16 cellular contexts compared by ENCODE assay signal in the genomic region with DNA sequence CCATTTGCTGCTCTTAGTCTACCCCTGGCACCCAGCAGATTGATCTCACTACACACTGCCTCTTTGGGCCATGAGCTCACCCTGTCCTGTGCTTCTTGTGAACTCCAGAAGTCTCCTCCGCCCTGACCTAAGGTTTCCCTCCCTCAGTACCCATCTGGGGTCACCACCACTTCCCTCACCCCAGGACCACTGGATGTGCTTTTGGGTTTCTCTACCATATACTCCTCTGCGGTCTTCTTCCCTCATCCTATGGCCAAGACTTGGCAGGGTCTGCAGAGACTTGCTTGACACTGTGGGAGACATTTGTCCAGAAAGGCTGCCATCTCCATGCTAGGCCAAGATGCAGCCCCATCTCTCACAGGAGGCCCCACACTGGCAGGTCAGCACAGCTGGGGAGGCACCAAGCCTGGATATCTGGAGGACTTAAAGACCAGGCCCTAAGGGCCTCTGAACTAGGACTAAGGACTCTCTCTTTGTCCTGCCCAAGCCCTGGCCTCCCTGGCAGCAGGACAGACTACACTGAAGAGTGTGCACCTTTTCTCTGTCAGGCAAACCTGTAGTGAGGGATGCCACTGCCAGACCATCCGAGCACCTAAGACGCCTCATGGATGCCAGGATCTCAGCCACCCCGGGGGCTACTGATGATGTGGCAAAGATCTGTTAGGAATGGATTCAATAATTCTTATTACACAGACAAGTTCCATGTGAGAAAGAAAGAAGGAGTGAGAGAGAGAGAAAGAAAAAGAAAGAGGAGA.
A peak's percentile ranks its signal among the peaks of the same experiment; 100 is the strongest.
DNase-seq lines count a peak whose midpoint lies in the region; ATAC-seq and TF ChIP-seq lines count a peak whose summit lies in the region.
"Had no signal": no experiment of that assay in that cellular context is flagged by ENCODE, and none has a peak within 500 bp of the region (broad histone marks: within the 10 kb centered on the region; RNA-seq: fewer than 3 reads in every experiment).

No MANE protein-coding gene starts in this region.

- no peak overlapping the region for H3K4me3 Mint-ChIP-seq in T-helper 17 cell
- H3K4me3 Mint-ChIP-seq in neural crest cell, result no peak overlapping the region
- H3K4me3 Mint-ChIP-seq in activated CD4-positive, alpha-beta T cell treated with anti-CD3 and anti-CD28 coated beads, Interleukin-2, amount 10 ng/mL, durations not matched to agents 7 days and 5 days, result no peak overlapping the region
- H3K4me3 Mint-ChIP-seq: CD4-positive, CD25-positive, alpha-beta regulatory T cell had no signal

- no peak overlapping the region for H3K27ac ChIP-seq in right atrium auricular region
- H3K27ac ChIP-seq: HL-60 had no signal

- peaks cover 5% of the 10 kb centered on the region for H3K4me1 Mint-ChIP-seq in T-helper 17 cell
- no peaks in the 10 kb centered on the region for H3K4me1 Mint-ChIP-seq in neural crest cell
- H3K4me1 Mint-ChIP-seq in activated CD4-positive, alpha-beta T cell treated with anti-CD3 and anti-CD28 coated beads, Interleukin-2, amount 10 ng/mL, durations not matched to agents 7 days and 5 days, result no peaks in the 10 kb centered on the region
- H3K4me1 Mint-ChIP-seq: CD4-positive, CD25-positive, alpha-beta regulatory T cell had no signal

- intact Hi-C loops in left cardiac atrium (cut with DNase I), result no loop called here

- H3K27ac Mint-ChIP-seq in T-helper 17 cell (peak overlapping the region; percentile 39), neural crest cell (ENCODE audit: unreplicated experiment) (peak overlapping the region; percentile 13)
- H3K27ac Mint-ChIP-seq in activated CD4-positive, alpha-beta T cell treated with anti-CD3 and anti-CD28 coated beads, Interleukin-2, amount 10 ng/mL, durations not matched to agents 7 days and 5 days, result no peak overlapping the region

- CTCF ChIA-PET in activated CD4-positive, alpha-beta T cell treated with anti-CD3 and anti-CD28 coated beads, Interleukin-2, amount 10 ng/mL, durations not matched to agents 7 days and 5 days (lab: Charles Lee), result interaction anchor here (0.5 to 1.2 kb wide), 2 partner anchors 14 to 1878 kb away, joined by 3 read pairs; no protein-coding TSS in a partner anchor

- H3K9me3 ChIP-seq in right atrium auricular region (no peaks in the 10 kb centered on the region), T-helper 17 cell (ENCODE audit: control insufficient read depth, low read length, poor library complexity, severe bottlenecking) (no peaks in the 10 kb centered on the region)
- H3K9me3 ChIP-seq: BE2C, HAP-1 had no signal

- no peaks in the 10 kb centered on the region for H3K4me1 ChIP-seq in right atrium auricular region
- H3K4me1 ChIP-seq: BE2C, HAP-1 had no signal

- TF ChIP-seq CTCF in right atrium auricular region (IDR thresholded peaks at IDR 0.05), result no peak
- TF ChIP-seq CTCF in neural crest cell (conservative IDR thresholded peaks at IDR 0.05), result no peak

- H3K9me3 Mint-ChIP-seq in neural crest cell, result no peaks in the 10 kb centered on the region
- H3K9me3 Mint-ChIP-seq in activated CD4-positive, alpha-beta T cell treated with anti-CD3 and anti-CD28 coated beads, Interleukin-2, amount 10 ng/mL, durations not matched to agents 7 days and 5 days, result no peaks in the 10 kb centered on the region
- H3K9me3 Mint-ChIP-seq: CD4-positive, CD25-positive, alpha-beta regulatory T cell had no signal

- POLR2A ChIA-PET in activated CD4-positive, alpha-beta T cell treated with anti-CD3 and anti-CD28 coated beads, Interleukin-2, amount 10 ng/mL, durations not matched to agents 7 days and 5 days (lab: Charles Lee), result no interaction called here

- H3K27me3 Mint-ChIP-seq in T-helper 17 cell, result peaks cover 26% of the 10 kb centered on the region
- peaks cover 19% of the 10 kb centered on the region for H3K27me3 Mint-ChIP-seq in neural crest cell (ENCODE audit: low read depth)
- peaks cover 10% of the 10 kb centered on the region for H3K27me3 Mint-ChIP-seq in activated CD4-positive, alpha-beta T cell treated with anti-CD3 and anti-CD28 coated beads, Interleukin-2, amount 10 ng/mL, durations not matched to agents 7 days and 5 days

- H3K36me3 Mint-ChIP-seq in T-helper 17 cell (ENCODE audit: low read depth) (peaks cover 4% of the 10 kb centered on the region), neural crest cell (ENCODE audit: low read depth) (no peaks in the 10 kb centered on the region)
- no peaks in the 10 kb centered on the region for H3K36me3 Mint-ChIP-seq in activated CD4-positive, alpha-beta T cell treated with anti-CD3 and anti-CD28 coated beads, Interleukin-2, amount 10 ng/mL, durations not matched to agents 7 days and 5 days (ENCODE audit: low read depth)
- H3K36me3 Mint-ChIP-seq: CD4-positive, CD25-positive, alpha-beta regulatory T cell had no signal

- H3K27me3 ChIP-seq in right atrium auricular region, result no peaks in the 10 kb centered on the region

- no peak overlapping the region for H3K4me3 ChIP-seq in right atrium auricular region
- H3K4me3 ChIP-seq: HAP-1 had no signal

- no peak for ATAC-seq in left cardiac atrium
- no peak for ATAC-seq in T-helper 17 cell
- no peak for ATAC-seq in HG03342 (IDR thresholded peaks at IDR 0.05; ENCODE audit: unreplicated experiment)

- no peaks in the 10 kb centered on the region for H3K36me3 ChIP-seq in right atrium auricular region
- H3K36me3 ChIP-seq: BE2C, HAP-1 had no signal

- DNase-seq in right atrium auricular region (ENCODE audit: low spot score), result peak; percentile 53
- no peak for DNase-seq in left cardiac atrium
- DNase-seq in T-helper 17 cell, result no peak
- no peak for DNase-seq in neural crest cell (ENCODE audit: low read depth, low spot score)
- no peak for DNase-seq in NCI-H446 treated with DMSO at 0.1 percent for 48 hours (lab: John Stamatoyannopoulos, UW)
- no peak for DNase-seq in activated CD4-positive, alpha-beta T cell treated with anti-CD3 and anti-CD28 coated beads, Interleukin-2, amount 10 ng/mL, durations not matched to agents 7 days and 5 days
- DNase-seq: ACHN; BE2C; C1 segment of cervical spinal cord; CD4-positive, CD25-positive, alpha-beta regulatory T cell; DMS153; DMS79; GDM1 had no signal
